8 cellular contexts compared by ENCODE assay signal in genomic region chr17:39244600-39245570, GRCh38. TPM values are rescaled to one million over a fixed set of nuclear protein-coding genes. Genes with fewer than 3 reads are reported as not detected.
A peak's percentile ranks its signal among the peaks of the same experiment; 100 is the strongest.
DNase-seq lines count a peak whose midpoint lies in the region; ATAC-seq and TF ChIP-seq lines count a peak whose summit lies in the region.

No MANE protein-coding gene starts in this region.

- peak; percentile 85 to 88 for ATAC-seq in activated T-cell treated with anti-CD3 and anti-CD28 coated beads, Interleukin-2, amount 50 U/mL, for 72 hours (replicated peaks in 1 of 2)
- ATAC-seq in HG02759 (IDR thresholded peaks at IDR 0.05; ENCODE audit: unreplicated experiment), result no peak

- H2BK120ac ChIP-seq in neuronal stem cell (ENCODE audit: low read depth, low read length), result no peak overlapping the region

- no peak overlapping the region for H3K14ac ChIP-seq in neuronal stem cell (ENCODE audit: low read length)

- H3K4me3 ChIP-seq in GM12864 (ENCODE audit: low read depth, low read length), result no peak overlapping the region
- H3K4me3 ChIP-seq in MG63, result no peak overlapping the region
- H3K4me3 ChIP-seq in fibroblast of the aortic adventitia (ENCODE audit: low read depth, low read length), result no peak overlapping the region
- H3K4me3 ChIP-seq in neuronal stem cell (ENCODE audit: low read length in 2 of 2), result no peak overlapping the region
- H3K4me3 ChIP-seq in stomach, result no peak overlapping the region

- intact Hi-C loops in stomach (cut with DNase I; ENCODE audit: low total_unique reads), result loop anchor here (5.0 kb wide), 1 partner anchor 38 kb away; no protein-coding TSS in a partner anchor

- H3K27me3 Mint-ChIP-seq in activated T-cell treated with anti-CD3 and anti-CD28 coated beads, Interleukin-2, amount 50 U/mL, for 72 hours (ENCODE audit: low read depth), result no peaks in the 10 kb centered on the region

- no peak overlapping the region for H2BK15ac ChIP-seq in neuronal stem cell (ENCODE audit: low read length)

- no peaks in the 10 kb centered on the region for H3K36me3 Mint-ChIP-seq in activated T-cell treated with anti-CD3 and anti-CD28 coated beads, Interleukin-2, amount 50 U/mL, for 72 hours (ENCODE audit: insufficient read depth in 2 of 2)

- H2BK12ac ChIP-seq in neuronal stem cell (ENCODE audit: low read length), result no peak overlapping the region

- H3K27me3 ChIP-seq in MG63 (no peaks in the 10 kb centered on the region), neuronal stem cell (ENCODE audit: control insufficient read depth in 3 of 3, insufficient read depth in 3 of 3, low read depth in 1 of 3, low read length in 3 of 3) (peaks cover 0 to 1% (median 0%) of the 10 kb centered on the region in 3 experiments), stomach (peaks cover 0 to 36% (median under 1%) of the 10 kb centered on the region in 3 donors)

- H2AK5ac ChIP-seq in neuronal stem cell (ENCODE audit: low read depth, low read length), result no peak overlapping the region

- peak overlapping the region; percentile 25 for H2AFZ ChIP-seq in neuronal stem cell (ENCODE audit: low read length)

- H3K4me1 ChIP-seq in neuronal stem cell (ENCODE audit: control insufficient read depth in 2 of 2, insufficient read depth in 1 of 2, low read depth in 1 of 2, low read length in 2 of 2) (peaks cover 0 to 2% of the 10 kb centered on the region in 2 donors), stomach (peaks cover 0 to 14% (median 4%) of the 10 kb centered on the region in 4 donors)

- H3K9ac ChIP-seq in neuronal stem cell (ENCODE audit: low read depth, low read length, poor library complexity), result no peak overlapping the region

- no peak overlapping the region for H3K4me3 Mint-ChIP-seq in activated T-cell treated with anti-CD3 and anti-CD28 coated beads, Interleukin-2, amount 50 U/mL, for 72 hours

- TF ChIP-seq CTCF in GM12864 (IDR thresholded peaks at IDR 0.05; ENCODE audit: low read depth, low read length, missing control alignments) (peak; percentile 94), fibroblast of the aortic adventitia (IDR thresholded peaks at IDR 0.05; ENCODE audit: insufficient read depth, low read length) (peak; percentile 95), stomach (IDR thresholded peaks at IDR 0.05) (peak in 6 of 7 experiments; percentile 44 to 99 (median 90))

- no peak overlapping the region for H3K27ac ChIP-seq in neuronal stem cell (replicated peaks; ENCODE audit: low read length)
- no peak overlapping the region for H3K27ac ChIP-seq in stomach

- no peak overlapping the region for H3K4ac ChIP-seq in neuronal stem cell (ENCODE audit: low read length)

- DNase-seq in GM12864 (ENCODE audit: low read depth), result peak; percentile 54
- DNase-seq in MG63, result peak; percentile 70
- DNase-seq in RKO (ENCODE audit: low spot score), result peak; percentile 73
- DNase-seq in activated T-cell treated with anti-CD3 and anti-CD28 coated beads, Interleukin-2, amount 50 U/mL, for 72 hours, result peak; percentile 82 to 88
- peak; percentile 86 for DNase-seq in fibroblast of the aortic adventitia (ENCODE audit: low read depth)
- DNase-seq in neuronal stem cell (ENCODE audit: low spot score), result peak; percentile 90
- DNase-seq in stomach, result peak; percentile 92

- no peak for TF ChIP-seq POLR2A in stomach (IDR thresholded peaks at IDR 0.05)

- H3K18ac ChIP-seq in neuronal stem cell (ENCODE audit: low read length), result peak overlapping the region; percentile 73

- no peak overlapping the region for H3K27ac Mint-ChIP-seq in activated T-cell treated with anti-CD3 and anti-CD28 coated beads, Interleukin-2, amount 50 U/mL, for 72 hours

- no peak overlapping the region for H4K91ac ChIP-seq in neuronal stem cell (ENCODE audit: low read depth, low read length, poor library complexity)

- no peaks in the 10 kb centered on the region for H3K79me1 ChIP-seq in neuronal stem cell (ENCODE audit: low read depth, low read length)

- H3K4me1 Mint-ChIP-seq in activated T-cell treated with anti-CD3 and anti-CD28 coated beads, Interleukin-2, amount 50 U/mL, for 72 hours (ENCODE audit: low read depth), result peaks cover 1% of the 10 kb centered on the region

- no peak for TF ChIP-seq EP300 in stomach (IDR thresholded peaks at IDR 0.05)

- H3K9me3 ChIP-seq in MG63 (no peaks in the 10 kb centered on the region), neuronal stem cell (replicated peaks in 1 of 2; ENCODE audit: control insufficient read depth in 2 of 2, insufficient read depth in 1 of 2, low read depth in 1 of 2, low read length in 2 of 2) (no peaks in the 10 kb centered on the region), stomach (no peaks in the 10 kb centered on the region)

- no peak overlapping the region for H3K23ac ChIP-seq in neuronal stem cell (ENCODE audit: low read depth, low read length, poor library complexity)

- no peaks in the 10 kb centered on the region for H3K9me3 Mint-ChIP-seq in activated T-cell treated with anti-CD3 and anti-CD28 coated beads, Interleukin-2, amount 50 U/mL, for 72 hours

- H4K8ac ChIP-seq in neuronal stem cell (ENCODE audit: low read depth, low read length), result no peak overlapping the region

- H3K36me3 ChIP-seq in MG63, result no peaks in the 10 kb centered on the region
- no peaks in the 10 kb centered on the region for H3K36me3 ChIP-seq in neuronal stem cell (replicated peaks in 1 of 2; ENCODE audit: control insufficient read depth in 2 of 2, insufficient read depth in 2 of 2, low read length in 2 of 2)
- no peaks in the 10 kb centered on the region for H3K36me3 ChIP-seq in stomach

- no CpG with 5 or more reads among the region's 6 CpGs for WGBS in neuronal stem cell (ENCODE audit: extremely low coverage in 2 of 2, insufficient read length in 2 of 2, insufficient replicate concordance in 1 of 2), 2 donors
- WGBS in stomach, 5 donors, result 41 to 46% (median 45%) methylated on average over 6 of the region's 6 CpGs

- no peak overlapping the region for H3K4me2 ChIP-seq in neuronal stem cell (ENCODE audit: insufficient read depth, low read length, poor library complexity, severe bottlenecking)

- no peak overlapping the region for H2BK5ac ChIP-seq in neuronal stem cell (ENCODE audit: low read length)

RNA-seq across cellular contexts. Expression of gene STAC2, which starts 19.1 kb away (rescaled TPM):
- total RNA-seq in MG63 (2014; rRNA removed; shearing (Covaris generic); ENCODE audit: low replicate concordance), result not detected in 2 replicates
- under 1 TPM in 1 of 2 donors, not detected in 1; 0.07 TPM for total RNA-seq in activated T-cell treated with anti-CD3 and anti-CD28 coated beads, Interleukin-2, amount 50 U/mL, for 72 hours
- total RNA-seq in fibroblast of the aortic adventitia (ENCODE audit: low replicate concordance) (0.18 TPM in 1 of 2 replicates, not detected in the other), stomach (under 1 TPM in 1 of 5 donors, not detected in 4; under 0.01 TPM)
- polyA plus RNA-seq in neuronal stem cell (2013, experiment 1 of 2), result 3.2 TPM
- 3.3 TPM for polyA plus RNA-seq in neuronal stem cell (2013, experiment 2 of 2)
- under 1 TPM in 2 of 3 donors, not detected in 1; 0.15 to 0.20 TPM for polyA plus RNA-seq in stomach

RNA-seq across cellular contexts. Expression of gene RPL19, which starts 44.8 kb away (rescaled TPM):
- 4,123 and 4,721 TPM in 2 replicates for total RNA-seq in MG63 (2014; rRNA removed; shearing (Covaris generic); ENCODE audit: low replicate concordance)
- 1,000 to 10,000 TPM; 2,889 to 2,909 TPM for total RNA-seq in activated T-cell treated with anti-CD3 and anti-CD28 coated beads, Interleukin-2, amount 50 U/mL, for 72 hours
- total RNA-seq in fibroblast of the aortic adventitia (ENCODE audit: low replicate concordance) (944 and 2,108 TPM in 2 replicates), stomach (1,000 to 10,000 TPM; 1,114 to 2,498 (median 1,672) TPM)
- polyA plus RNA-seq in neuronal stem cell (2013, experiment 1 of 2), result 2,934 TPM
- polyA plus RNA-seq in neuronal stem cell (2013, experiment 2 of 2), result 2,874 TPM
- polyA plus RNA-seq in stomach, result 1,000 to 10,000 TPM; 3,254 to 4,546 (median 3,773) TPM

RNA-seq across cellular contexts. Expression of gene CACNB1, which starts 47.4 kb away (rescaled TPM):
- total RNA-seq in MG63 (2014; rRNA removed; shearing (Covaris generic); ENCODE audit: low replicate concordance), result 2.2 and 2.4 TPM in 2 replicates
- 10 to 100 TPM; 10.5 to 15.3 TPM for total RNA-seq in activated T-cell treated with anti-CD3 and anti-CD28 coated beads, Interleukin-2, amount 50 U/mL, for 72 hours
- total RNA-seq in fibroblast of the aortic adventitia (ENCODE audit: low replicate concordance), result 7.0 and 8.0 TPM in 2 replicates
- 5.8 TPM for polyA plus RNA-seq in neuronal stem cell (2013, experiment 1 of 2)
- 5.9 TPM for polyA plus RNA-seq in neuronal stem cell (2013, experiment 2 of 2)
- 10 to 100 TPM in 2 of 5 donors, 1 to 10 TPM in 3; 4.2 to 57.2 (median 8.9) TPM for total RNA-seq in stomach
- 1 to 10 TPM; 2.4 to 2.7 (median 2.7) TPM for polyA plus RNA-seq in stomach
